8 cellular contexts compared by ENCODE assay signal in the genomic region with DNA sequence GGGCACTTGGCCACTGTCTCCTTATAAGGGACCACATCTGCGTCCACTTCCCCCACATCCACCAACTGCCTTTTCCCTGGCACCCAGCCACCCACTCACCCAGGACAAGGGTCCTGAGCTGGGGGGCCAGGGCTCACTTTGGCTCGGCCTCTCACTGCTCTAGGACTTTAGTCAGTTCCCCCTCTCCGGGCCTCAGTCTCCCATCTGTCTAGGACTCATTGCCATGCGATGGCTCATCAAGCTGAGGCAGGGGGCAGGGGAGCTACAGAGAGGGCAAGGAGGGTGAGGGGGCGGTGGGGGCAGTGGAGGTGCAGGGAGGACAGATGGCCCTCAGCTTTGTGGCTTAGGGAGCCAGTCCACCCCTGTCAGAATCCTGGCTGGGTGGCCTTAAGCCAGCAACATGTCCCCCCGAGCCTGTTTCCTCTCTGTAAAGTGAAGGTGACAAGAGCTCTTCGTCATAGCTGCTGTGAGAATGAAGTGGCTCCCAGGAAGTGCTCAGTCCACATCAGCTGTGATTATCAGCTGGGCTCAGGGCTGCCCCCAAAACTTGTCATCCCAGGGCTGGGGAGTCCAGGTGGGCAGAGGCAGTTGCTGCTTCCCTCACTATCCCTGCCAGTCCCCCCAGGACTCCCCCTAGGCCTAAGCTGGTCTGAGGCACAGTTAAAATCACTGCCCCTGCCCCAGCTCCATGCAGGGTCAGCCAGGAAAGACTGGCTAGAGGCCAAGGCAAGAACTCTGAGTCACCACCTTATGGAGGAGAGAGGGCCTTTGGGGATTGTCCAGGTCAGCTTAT. TPM values are rescaled to one million over a fixed set of nuclear protein-coding genes. Genes with fewer than 3 reads are reported as not detected.
DNase-seq lines count a peak whose midpoint lies in the region; ATAC-seq and TF ChIP-seq lines count a peak whose summit lies in the region.

No MANE protein-coding gene starts in this region.

- H3K4me1 ChIP-seq in BLaER1 treated with 17β-estradiol and CSF1 and Interleukin-3, amounts not matched to agents 10 nM and 100 nM = peaks cover 77 to 93% (median 90%) of the 10 kb centered on the region in 10 experiments
- H3K4me1 ChIP-seq in trophoblast cell (ENCODE audit: control insufficient read depth in 1 of 2, insufficient read depth in 2 of 2, low read length in 2 of 2) = peaks cover 0 to 5% of the 10 kb centered on the region in 2 experiments

- no peaks in the 10 kb centered on the region for H3K27me3 ChIP-seq in BLaER1 treated with 17β-estradiol and CSF1 and Interleukin-3, amounts not matched to agents 10 nM and 100 nM
- H3K27me3 ChIP-seq in trophoblast cell (ENCODE audit: insufficient read depth, low read length) = no peaks in the 10 kb centered on the region

- no peak overlapping the region for H3K18ac ChIP-seq in trophoblast cell (ENCODE audit: low read length)

- TF ChIP-seq CTCF in mesothelial cell of epicardium (IDR thresholded peaks at IDR 0.05; ENCODE audit: unreplicated experiment) = no peak

- no peak overlapping the region for H2AK5ac ChIP-seq in trophoblast cell (ENCODE audit: low read length)

- H3K9ac ChIP-seq in BLaER1 treated with 17β-estradiol and CSF1 and Interleukin-3, amounts not matched to agents 10 nM and 100 nM = peak overlapping the region; percentile 59 to 85 (median 77)
- no peak overlapping the region for H3K9ac ChIP-seq in trophoblast cell (ENCODE audit: low read length)

- POLR2A ChIA-PET in activated naive CD8-positive, alpha-beta T cell treated with anti-CD3 and anti-CD28 coated beads, Interleukin-2, amount 10 ng/mL, durations not matched to agents 7 days and 5 days (lab: Charles Lee) = interaction anchor here (0.6 to 7.6 kb wide), 14 partner anchors 10 to 804 kb away, joined by 3 to 424 read pairs (median 4); a partner anchor contains a TSS

- no peak overlapping the region for H2BK12ac ChIP-seq in trophoblast cell (ENCODE audit: low read length)

- no peak overlapping the region for H4K12ac ChIP-seq in trophoblast cell (ENCODE audit: low read depth, low read length)

- H2AFZ ChIP-seq in trophoblast cell (ENCODE audit: insufficient read depth, low read length, poor library complexity) = no peak overlapping the region

- no CpG with 5 or more reads among the region's 7 CpGs for WGBS in trophoblast cell (ENCODE audit: extremely low coverage, insufficient coverage, insufficient read length)

- no peak overlapping the region for H4K8ac ChIP-seq in trophoblast cell (ENCODE audit: low read depth, low read length)

- peak overlapping the region; percentile 83 to 96 (median 90) for H3K27ac ChIP-seq in BLaER1 treated with 17β-estradiol and CSF1 and Interleukin-3, amounts not matched to agents 10 nM and 100 nM
- H3K27ac ChIP-seq in trophoblast cell (ENCODE audit: low read depth, low read length) = no peak overlapping the region

- H3K79me2 ChIP-seq in trophoblast cell (ENCODE audit: control insufficient read depth, insufficient read depth, low read length, poor library complexity) = no peaks in the 10 kb centered on the region

- H3K4ac ChIP-seq in trophoblast cell (ENCODE audit: low read depth, low read length) = no peak overlapping the region

- peak; percentile 59 for DNase-seq in activated naive CD8-positive, alpha-beta T cell treated with anti-CD3 and anti-CD28 coated beads, Interleukin-2, amount 10 ng/mL, durations not matched to agents 7 days and 5 days
- no peak for DNase-seq in memory B cell (ENCODE audit: low spot score in 2 of 2)
- no peak for DNase-seq in Ammon's horn (ENCODE audit: low spot score)
- no peak for DNase-seq in NCI-H1694 treated with DMSO at 0.1 percent for 48 hours (lab: John Stamatoyannopoulos, UW)
- no peak for DNase-seq in trophoblast cell
- no peak for DNase-seq in mesothelial cell of epicardium (ENCODE audit: low spot score in 2 of 2, unreplicated experiment in 2 of 2)

- H3K27me3 Mint-ChIP-seq in IgD-negative memory B cell (no peaks in the 10 kb centered on the region), memory B cell (no peaks in the 10 kb centered on the region), mesothelial cell of epicardium (ENCODE audit: low read depth) (peaks cover 10% of the 10 kb centered on the region)
- no peaks in the 10 kb centered on the region for H3K27me3 Mint-ChIP-seq in activated naive CD8-positive, alpha-beta T cell treated with anti-CD3 and anti-CD28 coated beads, Interleukin-2, amount 10 ng/mL, durations not matched to agents 7 days and 5 days

- H3K79me1 ChIP-seq in trophoblast cell (ENCODE audit: low read length) = no peaks in the 10 kb centered on the region

- H4K20me1 ChIP-seq in BLaER1 treated with 17β-estradiol and CSF1 and Interleukin-3, amounts not matched to agents 10 nM and 100 nM = peaks cover 41 to 89% (median 69%) of the 10 kb centered on the region in 11 experiments

- H3K36me3 Mint-ChIP-seq in IgD-negative memory B cell (peaks cover 13% of the 10 kb centered on the region), memory B cell (peaks cover 41% of the 10 kb centered on the region), mesothelial cell of epicardium (no peaks in the 10 kb centered on the region)
- peaks cover 66% of the 10 kb centered on the region for H3K36me3 Mint-ChIP-seq in activated naive CD8-positive, alpha-beta T cell treated with anti-CD3 and anti-CD28 coated beads, Interleukin-2, amount 10 ng/mL, durations not matched to agents 7 days and 5 days

- no peak overlapping the region for H2BK120ac ChIP-seq in trophoblast cell (ENCODE audit: insufficient read depth, low read length, poor library complexity)

- H3K4me3 Mint-ChIP-seq in IgD-negative memory B cell (peak overlapping the region; percentile 59 to 85 (median 75)), memory B cell (peak overlapping the region; percentile 68), mesothelial cell of epicardium (no peak overlapping the region)
- H3K4me3 Mint-ChIP-seq in activated naive CD8-positive, alpha-beta T cell treated with anti-CD3 and anti-CD28 coated beads, Interleukin-2, amount 10 ng/mL, durations not matched to agents 7 days and 5 days = peak overlapping the region; percentile 84

- peaks cover 30 to 79% (median 65%) of the 10 kb centered on the region in 3 donors for H3K4me1 Mint-ChIP-seq in IgD-negative memory B cell
- peaks cover 85% of the 10 kb centered on the region for H3K4me1 Mint-ChIP-seq in activated naive CD8-positive, alpha-beta T cell treated with anti-CD3 and anti-CD28 coated beads, Interleukin-2, amount 10 ng/mL, durations not matched to agents 7 days and 5 days
- peaks cover 84% of the 10 kb centered on the region for H3K4me1 Mint-ChIP-seq in memory B cell
- H3K4me1 Mint-ChIP-seq in mesothelial cell of epicardium = peaks cover 15% of the 10 kb centered on the region

- no peaks in the 10 kb centered on the region for H3K9me3 ChIP-seq in BLaER1 treated with 17β-estradiol and CSF1 and Interleukin-3, amounts not matched to agents 10 nM and 100 nM (replicated peaks in 1 of 11)
- H3K9me3 ChIP-seq in trophoblast cell (ENCODE audit: insufficient read depth, low read depth, low read length) = no peaks in the 10 kb centered on the region

- H3K9me3 Mint-ChIP-seq in IgD-negative memory B cell = no peaks in the 10 kb centered on the region
- no peaks in the 10 kb centered on the region for H3K9me3 Mint-ChIP-seq in activated naive CD8-positive, alpha-beta T cell treated with anti-CD3 and anti-CD28 coated beads, Interleukin-2, amount 10 ng/mL, durations not matched to agents 7 days and 5 days
- no peaks in the 10 kb centered on the region for H3K9me3 Mint-ChIP-seq in memory B cell
- H3K9me3 Mint-ChIP-seq in mesothelial cell of epicardium = no peaks in the 10 kb centered on the region

- H4K91ac ChIP-seq in trophoblast cell (ENCODE audit: low read depth, low read length) = no peak overlapping the region

- H3K27ac Mint-ChIP-seq in IgD-negative memory B cell (peak overlapping the region; percentile 74 to 97 (median 96)), memory B cell (peak overlapping the region; percentile 85), mesothelial cell of epicardium (no peak overlapping the region)
- peak overlapping the region; percentile 99 for H3K27ac Mint-ChIP-seq in activated naive CD8-positive, alpha-beta T cell treated with anti-CD3 and anti-CD28 coated beads, Interleukin-2, amount 10 ng/mL, durations not matched to agents 7 days and 5 days

- peak overlapping the region; percentile 14 to 59 (median 42); a peak in 18 of 20 replicates for H3K4me3 ChIP-seq in BLaER1 treated with 17β-estradiol and CSF1 and Interleukin-3, amounts not matched to agents 10 nM and 100 nM
- H3K4me3 ChIP-seq in trophoblast cell (ENCODE audit: low read depth, low read length) = no peak overlapping the region

- H3K36me3 ChIP-seq in BLaER1 treated with 17β-estradiol and CSF1 and Interleukin-3, amounts not matched to agents 10 nM and 100 nM = peaks cover 62 to 80% (median 74%) of the 10 kb centered on the region in 11 experiments
- H3K36me3 ChIP-seq in trophoblast cell (ENCODE audit: control insufficient read depth in 1 of 2, insufficient read depth in 2 of 2, low read length in 2 of 2) = no peaks in the 10 kb centered on the region

- no peak overlapping the region for H2BK5ac ChIP-seq in trophoblast cell (ENCODE audit: low read depth, low read length, poor library complexity)

- H3K4me2 ChIP-seq in BLaER1 treated with 17β-estradiol and CSF1 and Interleukin-3, amounts not matched to agents 10 nM and 100 nM = peak overlapping the region; percentile 88 to 99 (median 96)
- H3K4me2 ChIP-seq in trophoblast cell (ENCODE audit: low read length) = no peak overlapping the region

- no peak overlapping the region for H3K14ac ChIP-seq in trophoblast cell (ENCODE audit: low read length)

- no peak overlapping the region for H3K23ac ChIP-seq in trophoblast cell (ENCODE audit: low read length)

- ATAC-seq in activated naive CD8-positive, alpha-beta T cell treated with anti-CD3 and anti-CD28 coated beads, Interleukin-2, amount 10 ng/mL, durations not matched to agents 7 days and 5 days (ENCODE audit: low read depth) = peak; percentile 20
- ATAC-seq in memory B cell (ENCODE audit: low read depth) = no peak

RNA-seq across cellular contexts. Expression of a gene that starts 14.9 kb away (rescaled TPM):
- polyA plus RNA-seq in IgD-negative memory B cell = 1,067 TPM
- total RNA-seq in activated naive CD8-positive, alpha-beta T cell treated with anti-CD3 and anti-CD28 coated beads, Interleukin-2, amount 10 ng/mL, durations not matched to agents 7 days and 5 days = 1,000 to 10,000 TPM in 1 of 2 experiments, 100 to 1,000 TPM in 1; 963 to 1,011 TPM
- polyA plus RNA-seq in trophoblast cell (2013) = 1.9 and 2.5 TPM in 2 replicates
- total RNA-seq in mesothelial cell of epicardium = 6.3 to 6.5 TPM (median 6.4 TPM) in 3 replicates

RNA-seq across cellular contexts. Expression of a gene that starts 16.9 kb away (rescaled TPM):
- polyA plus RNA-seq in IgD-negative memory B cell = 0.95 TPM
- total RNA-seq in activated naive CD8-positive, alpha-beta T cell treated with anti-CD3 and anti-CD28 coated beads, Interleukin-2, amount 10 ng/mL, durations not matched to agents 7 days and 5 days = 10 to 100 TPM; 10.1 to 11.3 TPM
- not detected in 2 replicates for polyA plus RNA-seq in trophoblast cell (2013)
- total RNA-seq in mesothelial cell of epicardium = 0.61 to 0.82 TPM (median 0.69 TPM) in 3 replicates

RNA-seq across cellular contexts. Expression of a gene that starts 41.2 kb away (rescaled TPM):
- 1.0 TPM for polyA plus RNA-seq in IgD-negative memory B cell
- total RNA-seq in activated naive CD8-positive, alpha-beta T cell treated with anti-CD3 and anti-CD28 coated beads, Interleukin-2, amount 10 ng/mL, durations not matched to agents 7 days and 5 days = 10 to 100 TPM; 15.2 to 15.7 TPM
- polyA plus RNA-seq in trophoblast cell (2013) = 64.9 and 67.2 TPM in 2 replicates
- total RNA-seq in mesothelial cell of epicardium = 51.8 to 58.3 TPM (median 54.1 TPM) in 3 replicates

RNA-seq across cellular contexts. Expression of a gene that starts 53.1 kb away (rescaled TPM):
- 70.8 TPM for polyA plus RNA-seq in IgD-negative memory B cell
- total RNA-seq in activated naive CD8-positive, alpha-beta T cell treated with anti-CD3 and anti-CD28 coated beads, Interleukin-2, amount 10 ng/mL, durations not matched to agents 7 days and 5 days = 100 to 1,000 TPM; 149 to 157 TPM
- not detected in 2 replicates for polyA plus RNA-seq in trophoblast cell (2013)
- total RNA-seq in mesothelial cell of epicardium = 0.11 TPM in 1 of 3 replicates, not detected in the others

Comparison
In these comparisons a context has a peak if more than half of its experiments do, and no peak if none do; other contexts are left out.
1. RNA of a gene that starts 14.9 kb away (total RNA-seq): 963 to 1,011 TPM in activated naive CD8-positive, alpha-beta T cell treated with anti-CD3 and anti-CD28 coated beads, Interleukin-2, amount 10 ng/mL, durations not matched to agents 7 days and 5 days; 6.3 to 6.5 TPM in mesothelial cell of epicardium; every median in the first group is over 100 times any median in the second.